ENCODE assay signal across 13 cellular contexts in the genomic region with DNA sequence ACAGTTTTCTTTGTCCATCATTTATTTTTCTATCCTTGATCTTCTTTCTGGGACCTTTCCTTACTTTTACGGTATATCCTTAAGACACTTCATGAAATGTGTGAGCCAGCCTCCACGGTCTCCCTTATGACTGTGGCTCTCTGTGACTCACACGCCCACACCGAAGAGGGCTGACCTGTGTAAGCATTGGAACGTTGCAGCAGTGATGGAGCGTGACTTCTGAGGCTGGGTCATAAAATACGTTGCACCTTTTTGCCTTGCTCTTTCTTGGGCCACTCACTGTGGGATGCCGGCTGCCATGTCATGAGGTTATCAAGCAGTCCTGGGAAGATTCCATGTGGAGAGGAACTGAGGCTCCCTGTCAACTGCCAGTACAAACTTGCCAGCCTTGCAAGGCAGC.
A peak's percentile ranks its signal among the peaks of the same experiment; 100 is the strongest.
DNase-seq lines count a peak whose midpoint lies in the region; ATAC-seq and TF ChIP-seq lines count a peak whose summit lies in the region.
"Had no signal": no experiment of that assay in that cellular context is flagged by ENCODE, and none has a peak within 500 bp of the region (broad histone marks: within the 10 kb centered on the region; RNA-seq: fewer than 3 reads in every experiment).

No MANE protein-coding gene starts in this region.

- peak; percentile 60 for DNase-seq in activated CD8-positive, alpha-beta memory T cell treated with anti-CD3 and anti-CD28 coated beads, Interleukin-2, amount 50 U/mL, for 48 hours
- DNase-seq in activated CD8-positive, alpha-beta memory T cell treated with anti-CD3 and anti-CD28 coated beads for 24 hours, result no peak
- no peak for DNase-seq in activated T-cell treated with anti-CD3 and anti-CD28 coated beads, Interleukin-2, amount 50 U/mL, for 4 hours
- DNase-seq in fibroblast of villous mesenchyme (ENCODE audit: low read depth) (peak; percentile 65), NCI-H1105 (lab: John Stamatoyannopoulos, UW) (no peak)
- DNase-seq in stimulated activated CD4-positive, alpha-beta T cell treated with anti-CD3 and anti-CD28 coated beads, TNF-alpha, amount 100 ng/mL, for 24 hours (ENCODE audit: low read depth in 3 of 3), result peak in 2 of 3 experiments; percentile 20 to 44
- no peak for DNase-seq in effector memory CD8-positive, alpha-beta T cell
- DNase-seq: kidney, NCI-H2081 treated with DMSO at 0.1 percent for 48 hours, T1000 had no signal

- no peaks in the 10 kb centered on the region for H3K9me3 Mint-ChIP-seq in activated T-cell treated with anti-CD3 and anti-CD28 coated beads, Interleukin-2, amount 50 U/mL, for 4 hours
- H3K9me3 Mint-ChIP-seq in effector memory CD8-positive, alpha-beta T cell, result no peaks in the 10 kb centered on the region
- H3K9me3 Mint-ChIP-seq: activated naive CD4-positive, alpha-beta T cell treated with anti-CD3 and anti-CD28 coated beads, Interleukin-2, amount 50 U/mL, for 24 hours had no signal

- H3K27ac Mint-ChIP-seq in effector memory CD8-positive, alpha-beta T cell, result peak overlapping the region in 1 of 2 donors; percentile 56

- no peak overlapping the region for H3K4me3 Mint-ChIP-seq in activated T-cell treated with anti-CD3 and anti-CD28 coated beads, Interleukin-2, amount 50 U/mL, for 4 hours
- H3K4me3 Mint-ChIP-seq in effector memory CD8-positive, alpha-beta T cell, result no peak overlapping the region
- H3K4me3 Mint-ChIP-seq: activated naive CD4-positive, alpha-beta T cell treated with anti-CD3 and anti-CD28 coated beads, Interleukin-2, amount 50 U/mL, for 24 hours had no signal

- no peaks in the 10 kb centered on the region for H3K27me3 Mint-ChIP-seq in activated T-cell treated with anti-CD3 and anti-CD28 coated beads, Interleukin-2, amount 50 U/mL, for 4 hours (ENCODE audit: low read depth)
- H3K27me3 Mint-ChIP-seq in effector memory CD8-positive, alpha-beta T cell, result no peaks in the 10 kb centered on the region
- H3K27me3 Mint-ChIP-seq: activated naive CD4-positive, alpha-beta T cell treated with anti-CD3 and anti-CD28 coated beads, Interleukin-2, amount 50 U/mL, for 24 hours had no signal

- peaks cover 14% of the 10 kb centered on the region for H3K36me3 Mint-ChIP-seq in activated T-cell treated with anti-CD3 and anti-CD28 coated beads, Interleukin-2, amount 50 U/mL, for 4 hours (ENCODE audit: insufficient read depth)
- peaks cover 17% of the 10 kb centered on the region for H3K36me3 Mint-ChIP-seq in effector memory CD8-positive, alpha-beta T cell (ENCODE audit: insufficient read depth)

- peak; percentile 74 to 92 for ATAC-seq in activated T-cell treated with anti-CD3 and anti-CD28 coated beads, Interleukin-2, amount 50 U/mL, for 4 hours
- ATAC-seq in GM19035 (IDR thresholded peaks at IDR 0.05; ENCODE audit: unreplicated experiment), result no peak
- no peak for ATAC-seq in effector memory CD8-positive, alpha-beta T cell (replicated peaks)
- ATAC-seq: HepG2 had no signal

- no peak overlapping the region for H3K4me3 ChIP-seq in fibroblast of villous mesenchyme (ENCODE audit: low read depth, low read length)

- peaks cover 42% of the 10 kb centered on the region for H3K4me1 Mint-ChIP-seq in activated T-cell treated with anti-CD3 and anti-CD28 coated beads, Interleukin-2, amount 50 U/mL, for 4 hours (ENCODE audit: low read depth)
- peaks cover 11 to 40% of the 10 kb centered on the region in 2 donors for H3K4me1 Mint-ChIP-seq in effector memory CD8-positive, alpha-beta T cell (ENCODE audit: low read depth in 2 of 2)

- TF ChIP-seq CTCF in fibroblast of villous mesenchyme (IDR thresholded peaks at IDR 0.05; ENCODE audit: insufficient read depth, low read depth, low read length), result no peak

Comparison
In these comparisons a context has a peak if more than half of its experiments do, and no peak if none do; other contexts are left out.
1. DNase-seq: peak in activated CD8-positive, alpha-beta memory T cell treated with anti-CD3 and anti-CD28 coated beads, Interleukin-2, amount 50 U/mL, for 48 hours (single experiment), fibroblast of villous mesenchyme (single experiment) and stimulated activated CD4-positive, alpha-beta T cell treated with anti-CD3 and anti-CD28 coated beads, TNF-alpha, amount 100 ng/mL, for 24 hours (2 of 3); none in activated CD8-positive, alpha-beta memory T cell treated with anti-CD3 and anti-CD28 coated beads for 24 hours (single experiment), activated T-cell treated with anti-CD3 and anti-CD28 coated beads, Interleukin-2, amount 50 U/mL, for 4 hours (single experiment), effector memory CD8-positive, alpha-beta T cell (0 of 3) and NCI-H1105 (single experiment).
2. ATAC-seq: peak in activated T-cell treated with anti-CD3 and anti-CD28 coated beads, Interleukin-2, amount 50 U/mL, for 4 hours (2 of 2); none in GM19035 (single experiment) and effector memory CD8-positive, alpha-beta T cell (single experiment).